ENCODE assay signal across 8 cellular contexts in genomic region chr9:89311346-89312153, GRCh38. TPM values are rescaled to one million over a fixed set of nuclear protein-coding genes. Genes with fewer than 3 reads are reported as not detected.
A peak's percentile ranks its signal among the peaks of the same experiment; 100 is the strongest.
DNase-seq lines count a peak whose midpoint lies in the region; ATAC-seq and TF ChIP-seq lines count a peak whose summit lies in the region.

No MANE protein-coding gene starts in this region.

- 1% methylated on average over 49 of the region's 51 CpGs for WGBS in prostate gland

- peaks cover 2% of the 10 kb centered on the region for H3K27me3 Mint-ChIP-seq in activated CD4-positive, alpha-beta memory T cell treated with anti-CD3 and anti-CD28 coated beads for 36 hours
- H3K27me3 Mint-ChIP-seq in glutamatergic neuron (ENCODE audit: unreplicated experiment) = peaks cover 12% of the 10 kb centered on the region

- no peak for TF ChIP-seq CTCF in GM06990 (IDR thresholded peaks at IDR 0.05; ENCODE audit: insufficient read depth, low read length, poor library complexity, severe bottlenecking)
- TF ChIP-seq CTCF in glutamatergic neuron (IDR thresholded peaks at IDR 0.05; ENCODE audit: partially characterized antibody, unreplicated experiment) = no peak
- TF ChIP-seq CTCF in prostate gland (IDR thresholded peaks at IDR 0.05) = no peak

- peaks cover 66% of the 10 kb centered on the region for H3K36me3 Mint-ChIP-seq in activated CD4-positive, alpha-beta memory T cell treated with anti-CD3 and anti-CD28 coated beads for 36 hours
- H3K36me3 Mint-ChIP-seq in glutamatergic neuron (ENCODE audit: unreplicated experiment) = no peaks in the 10 kb centered on the region

- no peaks in the 10 kb centered on the region for H3K9me3 Mint-ChIP-seq in activated CD4-positive, alpha-beta memory T cell treated with anti-CD3 and anti-CD28 coated beads for 36 hours
- peaks cover 8% of the 10 kb centered on the region for H3K9me3 Mint-ChIP-seq in glutamatergic neuron (ENCODE audit: unreplicated experiment)

- POLR2A ChIA-PET in activated CD4-positive, alpha-beta memory T cell treated with anti-CD3 and anti-CD28 coated beads for 36 hours (lab: Charles Lee) = interaction anchor here (0.6 to 1.4 kb wide), 4 partner anchors 12 to 285 kb away, joined by 4 to 6 read pairs (median 4); no protein-coding TSS in a partner anchor

- H3K27ac Mint-ChIP-seq in activated CD4-positive, alpha-beta memory T cell treated with anti-CD3 and anti-CD28 coated beads for 36 hours = peak overlapping the region; percentile 98
- H3K27ac Mint-ChIP-seq in glutamatergic neuron (ENCODE audit: unreplicated experiment) = peak overlapping the region; percentile 99

- no peak for TF ChIP-seq POLR2A in prostate gland (IDR thresholded peaks at IDR 0.05)

- CTCF ChIA-PET in activated CD4-positive, alpha-beta memory T cell treated with anti-CD3 and anti-CD28 coated beads for 36 hours (lab: Charles Lee) = interaction anchor here (0.7 to 0.9 kb wide), 2 partner anchors 12 to 291 kb away, joined by 3 read pairs; no protein-coding TSS in a partner anchor

- H3K4me3 ChIP-seq in GM06990 (replicated peaks; ENCODE audit: low read depth, low read length) (peak overlapping the region; percentile 98), prostate gland (peak overlapping the region; percentile 57 to 81)

- ATAC-seq in HG03039 (IDR thresholded peaks at IDR 0.05; ENCODE audit: unreplicated experiment) = peak; percentile 3
- no peak for ATAC-seq in GM21737 (IDR thresholded peaks at IDR 0.05; ENCODE audit: unreplicated experiment)

- no peak for DNase-seq in GM06990 (ENCODE audit: extremely low read depth, insufficient read length)
- no peak for DNase-seq in activated CD4-positive, alpha-beta memory T cell treated with anti-CD3 and anti-CD28 coated beads for 36 hours
- DNase-seq in glutamatergic neuron = peak; percentile 44
- no peak for DNase-seq in prostate gland (ENCODE audit: low spot score)
- no peak for DNase-seq in NCI-H146 (lab: John Stamatoyannopoulos, UW)
- no peak for DNase-seq in H4 (ENCODE audit: low spot score)

- no peaks in the 10 kb centered on the region for H3K9me3 ChIP-seq in prostate gland

- H3K4me1 ChIP-seq in prostate gland (replicated peaks) = peaks cover 4% of the 10 kb centered on the region

- H3K27me3 ChIP-seq in GM06990 (replicated peaks; ENCODE audit: control insufficient read depth, insufficient read depth, low read length) (no peaks in the 10 kb centered on the region), prostate gland (replicated peaks; ENCODE audit: insufficient read depth) (no peaks in the 10 kb centered on the region)

- H3K27ac ChIP-seq in prostate gland = peak overlapping the region; percentile 83 to 97

- peaks cover 40% of the 10 kb centered on the region for H3K4me1 Mint-ChIP-seq in activated CD4-positive, alpha-beta memory T cell treated with anti-CD3 and anti-CD28 coated beads for 36 hours (ENCODE audit: low read depth)
- H3K4me1 Mint-ChIP-seq in glutamatergic neuron (ENCODE audit: low read depth, unreplicated experiment) = peaks cover 12% of the 10 kb centered on the region

- H3K4me3 Mint-ChIP-seq in activated CD4-positive, alpha-beta memory T cell treated with anti-CD3 and anti-CD28 coated beads for 36 hours = peak overlapping the region; percentile 94
- peak overlapping the region; percentile 96 for H3K4me3 Mint-ChIP-seq in glutamatergic neuron (ENCODE audit: unreplicated experiment)

- intact Hi-C loops in activated CD4-positive, alpha-beta memory T cell treated with anti-CD3 and anti-CD28 coated beads for 36 hours (cut with micrococcal nuclease) = no loop called here
- intact Hi-C loops in prostate gland (cut with DNase I) = no loop called here

- H3K36me3 ChIP-seq in GM06990 (ENCODE audit: control insufficient read depth, insufficient read depth, low read length) (no peaks in the 10 kb centered on the region; the same call in 1 of the 2 replicates), prostate gland (no peaks in the 10 kb centered on the region)

RNA-seq across cellular contexts. Expression of gene CKS2, which starts 0.6 kb away (rescaled TPM):
- total RNA-seq in activated CD4-positive, alpha-beta memory T cell treated with anti-CD3 and anti-CD28 coated beads for 36 hours = 100 to 1,000 TPM; 229 to 232 TPM
- total RNA-seq in glutamatergic neuron (ENCODE audit: unreplicated experiment) = 48.7 TPM
- total RNA-seq in prostate gland = 10 to 100 TPM; 13.8 to 87.4 TPM
- 581 and 614 TPM in 2 replicates for total RNA-seq in H4 (2014; rRNA removed; shearing (Covaris generic))

RNA-seq across cellular contexts. Expression of gene SECISBP2, which starts 6.8 kb away (rescaled TPM):
- 10 to 100 TPM; 34.0 to 34.7 TPM for total RNA-seq in activated CD4-positive, alpha-beta memory T cell treated with anti-CD3 and anti-CD28 coated beads for 36 hours
- 86.4 TPM for total RNA-seq in glutamatergic neuron (ENCODE audit: unreplicated experiment)
- 10 to 100 TPM; 43.1 to 76.2 TPM for total RNA-seq in prostate gland
- total RNA-seq in H4 (2014; rRNA removed; shearing (Covaris generic)) = 14.1 and 18.7 TPM in 2 replicates
